Comparison of ENCODE assay signal across 10 cellular contexts in the genomic region with DNA sequence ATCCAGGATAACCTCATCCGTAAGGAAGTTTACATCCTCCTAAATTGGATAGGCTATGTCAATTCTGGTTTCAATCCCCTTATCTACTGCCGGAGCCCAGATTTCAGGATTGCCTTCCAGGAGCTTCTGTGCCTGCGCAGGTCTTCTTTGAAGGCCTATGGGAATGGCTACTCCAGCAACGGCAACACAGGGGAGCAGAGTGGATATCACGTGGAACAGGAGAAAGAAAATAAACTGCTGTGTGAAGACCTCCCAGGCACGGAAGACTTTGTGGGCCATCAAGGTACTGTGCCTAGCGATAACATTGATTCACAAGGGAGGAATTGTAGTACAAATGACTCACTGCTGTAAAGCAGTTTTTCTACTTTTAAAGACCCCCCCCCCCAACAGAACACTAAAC. TPM values are rescaled to one million over a fixed set of nuclear protein-coding genes. Genes with fewer than 3 reads are reported as not detected.
DNase-seq lines count a peak whose midpoint lies in the region; ATAC-seq and TF ChIP-seq lines count a peak whose summit lies in the region.
"Had no signal": no experiment of that assay in that cellular context is flagged by ENCODE, and none has a peak within 500 bp of the region (broad histone marks: within the 10 kb centered on the region; RNA-seq: fewer than 3 reads in every experiment).

No MANE protein-coding gene starts in this region.

- peaks cover 0 to 2% of the 10 kb centered on the region in 2 donors for H3K27me3 ChIP-seq in duodenal mucosa (ENCODE audit: control insufficient read depth in 1 of 2, insufficient read depth in 2 of 2, low read length in 2 of 2)

- peak overlapping the region; percentile 17 to 23 for H3K9ac ChIP-seq in duodenal mucosa (ENCODE audit: low read depth in 1 of 2, low read length in 2 of 2)

- peaks cover 4 to 21% of the 10 kb centered on the region in 2 donors for H3K4me1 ChIP-seq in duodenal mucosa (ENCODE audit: control insufficient read depth in 1 of 2, insufficient read depth in 2 of 2, low read length in 2 of 2)

- no peaks in the 10 kb centered on the region for H3K36me3 ChIP-seq in duodenal mucosa (ENCODE audit: control insufficient read depth in 1 of 2, insufficient read depth in 2 of 2, low read length in 2 of 2)

- H3K36me3 Mint-ChIP-seq in neural crest cell (ENCODE audit: low read depth), result no peaks in the 10 kb centered on the region

- H3K4me3 Mint-ChIP-seq in neural crest cell, result peak overlapping the region; percentile 88

- no peak for ATAC-seq in HG03442 (IDR thresholded peaks at IDR 0.05; ENCODE audit: unreplicated experiment)
- ATAC-seq in HG03342 (IDR thresholded peaks at IDR 0.05; ENCODE audit: unreplicated experiment), result no peak
- ATAC-seq in HG03175 (IDR thresholded peaks at IDR 0.05; ENCODE audit: unreplicated experiment), result no peak
- ATAC-seq: left colon had no signal

- peak overlapping the region; percentile 87 for H3K27ac ChIP-seq in C4-2B
- no peak overlapping the region for H3K27ac ChIP-seq in duodenal mucosa (ENCODE audit: low read depth, low read length)

- H3K9me3 ChIP-seq in duodenal mucosa (ENCODE audit: control insufficient read depth in 1 of 2, low read length in 2 of 2), result no peaks in the 10 kb centered on the region

- DNase-seq in M059J (ENCODE audit: low read depth), result peak; percentile 55
- no peak for DNase-seq in neural crest cell (ENCODE audit: low read depth, low spot score)
- DNase-seq in GM10266 (ENCODE audit: extremely low spot score), result no peak
- DNase-seq: SHP77 had no signal

- peak overlapping the region; percentile 74 to 90 for H3K4me3 ChIP-seq in duodenal mucosa (ENCODE audit: low read depth in 1 of 2, low read length in 2 of 2)

- peaks cover 91% of the 10 kb centered on the region for H3K27me3 Mint-ChIP-seq in neural crest cell (ENCODE audit: low read depth)

- H3K27ac Mint-ChIP-seq in neural crest cell (ENCODE audit: unreplicated experiment), result no peak overlapping the region

- H3K4me1 Mint-ChIP-seq in neural crest cell, result peaks cover 10% of the 10 kb centered on the region

- TF ChIP-seq CTCF in C4-2B (conservative IDR thresholded peaks at IDR 0.05), result no peak
- TF ChIP-seq CTCF in neural crest cell (conservative IDR thresholded peaks at IDR 0.05), result no peak
- no peak for TF ChIP-seq CTCF in GM10266 (IDR thresholded peaks at IDR 0.05; ENCODE audit: control insufficient read depth, insufficient read depth, low read depth, missing control alignments)

- no peaks in the 10 kb centered on the region for H3K9me3 Mint-ChIP-seq in neural crest cell

RNA-seq across cellular contexts. Expression of gene ADRB2, which starts 1.3 kb away (rescaled TPM):
- total RNA-seq in M059J (2014; rRNA removed; shearing (Covaris generic)), result 6.6 and 8.0 TPM in 2 replicates
- total RNA-seq in neural crest cell, result 0.11 and 0.16 TPM in 2 replicates
